In genomic region chr16:12653820-12654392, GRCh38 we compare ENCODE assay signal across 1 cellular context.
TF ChIP-seq lines count a peak whose summit lies in the region.

No MANE protein-coding gene starts in this region.

TF ChIP-seq in HepG2, 621 proteins besides CTCF, POLR2A, EP300 and RAD21 (continued from another document):
- TF ChIP-seq ZNF512 (CRISPR knock-in tag; IDR thresholded peaks at IDR 0.05) (peak; percentile 82; the same call in 1 of the 2 replicates), KDM2A (CRISPR knock-in tag; IDR thresholded peaks at IDR 0.05; ENCODE audit: borderline replicate concordance, low read depth) (no peak), ZNF329 (CRISPR knock-in tag; IDR thresholded peaks at IDR 0.05; ENCODE audit: low read depth) (no peak), ONECUT2 (CRISPR knock-in tag; IDR thresholded peaks at IDR 0.05) (no peak), MZF1 (CRISPR knock-in tag; IDR thresholded peaks at IDR 0.05; ENCODE audit: borderline replicate concordance) (no peak), CHD2 (IDR thresholded peaks at IDR 0.05; ENCODE audit: low read depth, low read length) (no peak), THAP7 (CRISPR knock-in tag; IDR thresholded peaks at IDR 0.05) (no peak), HOXA5 (CRISPR knock-in tag; IDR thresholded peaks at IDR 0.05) (no peak), ARHGAP35 (CRISPR knock-in tag; IDR thresholded peaks at IDR 0.05; ENCODE audit: borderline replicate concordance) (no peak), SRSF1 (optimal IDR thresholded peaks at IDR 0.05; ENCODE audit: low read depth, low read length) (no peak), ZNF629 (CRISPR knock-in tag; conservative IDR thresholded peaks at IDR 0.05) (peak; percentile 79), ZNF576 (CRISPR knock-in tag; IDR thresholded peaks at IDR 0.05) (no peak), ZKSCAN1 (IDR thresholded peaks at IDR 0.05; ENCODE audit: low read length) (no peak), ZNF660 (CRISPR knock-in tag; IDR thresholded peaks at IDR 0.05; ENCODE audit: borderline replicate concordance, low read depth) (no peak), ATF7 (IDR thresholded peaks at IDR 0.05) (0 out of 2 replicates have a peak, but pooled peaks have one; percentile 2), ATF7 (CRISPR knock-in tag; IDR thresholded peaks at IDR 0.05) (no peak), PLSCR1 (CRISPR knock-in tag; IDR thresholded peaks at IDR 0.05; ENCODE audit: borderline replicate concordance) (no peak), POLR2AphosphoS2 (IDR thresholded peaks at IDR 0.05; ENCODE audit: low read depth, low read length) (0 out of 2 replicates have a peak, but pooled peaks have one; percentile 4), DRAP1 (CRISPR knock-in tag; IDR thresholded peaks at IDR 0.05) (no peak), ZNF841 (CRISPR knock-in tag; IDR thresholded peaks at IDR 0.05; ENCODE audit: borderline replicate concordance) (no peak)
